1 cellular context compared by ENCODE assay signal in the genomic region with DNA sequence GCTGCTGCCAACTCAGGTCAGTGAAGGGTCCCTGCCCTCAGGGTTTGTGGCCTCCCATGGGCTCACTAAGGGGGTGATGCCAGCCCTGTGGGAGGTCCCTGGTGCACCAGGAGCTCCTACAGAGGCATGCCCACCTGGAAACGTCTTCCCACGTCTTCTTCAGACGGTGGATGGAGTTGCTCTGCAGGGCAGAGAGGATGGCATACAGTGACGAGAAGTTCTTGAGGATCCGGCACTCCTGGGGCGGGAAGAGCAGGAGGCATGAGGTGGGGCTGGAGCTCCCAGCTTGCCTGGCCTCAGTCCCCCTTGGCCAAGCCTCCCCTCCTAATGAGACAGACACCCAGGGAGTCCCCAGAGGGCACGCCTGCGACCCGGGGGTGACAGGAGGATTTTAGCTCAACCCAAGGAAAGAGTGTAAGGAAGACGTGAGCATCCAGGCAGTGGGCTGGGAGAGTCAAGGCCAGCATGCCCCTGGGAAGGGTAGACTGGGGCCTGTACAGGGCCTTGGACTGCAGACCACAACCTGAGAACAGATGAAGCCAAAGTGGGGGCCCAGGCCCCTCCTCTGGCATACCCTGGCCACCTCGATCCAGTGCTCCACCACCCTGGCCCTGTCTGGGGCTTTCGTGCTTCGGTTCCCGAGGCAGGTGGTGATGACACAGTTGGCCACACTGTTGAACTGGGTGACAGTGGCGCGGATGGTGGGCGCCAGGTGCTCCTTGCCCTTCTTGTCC.
TF ChIP-seq lines count a peak whose summit lies in the region.

No MANE protein-coding gene starts in this region.

TF ChIP-seq in HepG2, 621 proteins besides CTCF, POLR2A, EP300 and RAD21:
- TF ChIP-seq JARID2 (CRISPR knock-in tag; IDR thresholded peaks at IDR 0.05; ENCODE audit: insufficient replicate concordance) (no peak), RBM22 (optimal IDR thresholded peaks at IDR 0.05; ENCODE audit: low read length) (peak; percentile 40)
